9 cellular contexts compared by ENCODE assay signal in the genomic region with DNA sequence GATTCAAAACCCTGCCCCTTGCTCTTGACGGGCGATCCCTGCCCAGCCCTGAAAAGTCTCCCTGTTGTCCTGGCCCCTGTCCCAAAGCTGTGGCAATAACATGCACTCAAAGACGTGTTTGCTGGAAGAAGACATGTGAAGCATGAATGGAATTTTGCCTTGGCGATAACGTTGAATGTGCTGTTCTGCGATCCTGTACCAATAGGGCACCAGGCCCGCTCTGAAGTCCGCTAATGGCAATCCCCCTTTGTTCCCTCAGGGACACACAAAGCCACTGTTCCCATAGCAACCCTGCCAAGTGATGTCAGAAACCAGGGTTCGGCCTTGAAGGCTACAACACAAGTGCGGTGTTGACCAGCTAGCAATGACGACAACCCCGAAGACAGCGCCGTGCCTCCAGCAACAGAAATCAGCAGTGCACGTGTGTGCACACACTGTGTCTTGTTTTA.
A peak's percentile ranks its signal among the peaks of the same experiment; 100 is the strongest.
DNase-seq lines count a peak whose midpoint lies in the region; ATAC-seq lines count a peak whose summit lies in the region.
"Had no signal": no experiment of that assay in that cellular context is flagged by ENCODE, and none has a peak within 500 bp of the region (broad histone marks: within the 10 kb centered on the region; RNA-seq: fewer than 3 reads in every experiment).

No MANE protein-coding gene starts in this region.

- ATAC-seq in HG02840 (IDR thresholded peaks at IDR 0.05; ENCODE audit: low FRiP score, unreplicated experiment) (no peak), GM21619 (IDR thresholded peaks at IDR 0.05; ENCODE audit: unreplicated experiment) (no peak)

- no peaks in the 10 kb centered on the region for H3K36me3 ChIP-seq in H7 (replicated peaks; ENCODE audit: control insufficient read depth, insufficient read depth, low read length)
- H3K36me3 ChIP-seq: HAP-1 had no signal

- no peaks in the 10 kb centered on the region for H3K27me3 ChIP-seq in H7 (ENCODE audit: control insufficient read depth, insufficient read depth, low read length)

- H3K4me3 ChIP-seq in H7 (ENCODE audit: insufficient read depth, low read depth, low read length): no peak overlapping the region
- H3K4me3 ChIP-seq: HAP-1 had no signal

- DNase-seq in H7: peak; percentile 46
- DNase-seq in caudate nucleus (lab: John Stamatoyannopoulos, UW): peak in 52 of 61 donors; percentile 7 to 85 (median 53)
- DNase-seq in inferior parietal cortex (ENCODE audit: extremely low spot score): peak; percentile 70
- peak; percentile 91 for DNase-seq in retina
- no peak for DNase-seq in ureter (ENCODE audit: low spot score)
- no peak for DNase-seq in SKM-1 treated with dmso at 0.1 percent for 144 hours (lab: John Stamatoyannopoulos, UW; ENCODE audit: unreplicated experiment)

- peak overlapping the region; percentile 64 for H3K27ac ChIP-seq in caudate nucleus (ENCODE audit: low read depth, low read length)

Comparison
In these comparisons a context has a peak if more than half of its experiments do, and no peak if none do; other contexts are left out.
1. DNase-seq: peak in H7 (single experiment), caudate nucleus (52 of 61), inferior parietal cortex (single experiment) and retina (single experiment); none in ureter (single experiment) and SKM-1 treated with dmso at 0.1 percent for 144 hours (single experiment).